17 cellular contexts compared by ENCODE assay signal in genomic region chr1:45793942-45794604, GRCh38. TPM values are rescaled to one million over a fixed set of nuclear protein-coding genes. Genes with fewer than 3 reads are reported as not detected.
DNase-seq lines count a peak whose midpoint lies in the region; ATAC-seq and TF ChIP-seq lines count a peak whose summit lies in the region.
"Had no signal": no experiment of that assay in that cellular context is flagged by ENCODE, and none has a peak within 500 bp of the region (broad histone marks: within the 10 kb centered on the region; RNA-seq: fewer than 3 reads in every experiment).

No MANE protein-coding gene starts in this region.

- DNase-seq in LHCN-M2 (ENCODE audit: low read depth): peak; percentile 61
- DNase-seq in SK-MEL-5 (ENCODE audit: low read depth, low spot score): peak; percentile 38
- DNase-seq in memory B cell (ENCODE audit: low spot score in 2 of 2): no peak
- no peak for DNase-seq in nucleus accumbens (lab: John Stamatoyannopoulos, UW)
- DNase-seq in C1 segment of cervical spinal cord (lab: John Stamatoyannopoulos, UW): no peak
- DNase-seq: activated CD4-positive, alpha-beta T cell treated with anti-CD3 and anti-CD28 coated beads for 4 hours; activated naive CD8-positive, alpha-beta T cell treated with anti-CD3 and anti-CD28 coated beads, Interleukin-2, amount 50 U/mL, for 24 hours; activated T-cell treated with anti-CD3 and anti-CD28 coated beads, Interleukin-2, amount 50 U/mL, for 4 hours; BE2C; cerebellar nuclear complex; left colon; naive B cell; right cardiac atrium; stimulated activated naive CD4-positive, alpha-beta T cell had no signal

- H3K36me3 ChIP-seq in DOHH2 (ENCODE audit: control insufficient read depth, low read length): no peaks in the 10 kb centered on the region
- H3K36me3 ChIP-seq: BE2C had no signal

- H3K27me3 ChIP-seq in DOHH2 (ENCODE audit: control insufficient read depth, low read length): no peaks in the 10 kb centered on the region
- H3K27me3 ChIP-seq: BE2C had no signal

- H3K9me3 ChIP-seq in DOHH2 (ENCODE audit: control insufficient read depth, insufficient read depth, low read length): no peaks in the 10 kb centered on the region
- H3K9me3 ChIP-seq: BE2C had no signal

- H3K27ac Mint-ChIP-seq in memory B cell: no peak overlapping the region
- H3K27ac Mint-ChIP-seq: activated naive CD8-positive, alpha-beta T cell treated with anti-CD3 and anti-CD28 coated beads, Interleukin-2, amount 50 U/mL, for 24 hours; naive B cell had no signal

- H3F3A ChIP-seq in DOHH2 (ENCODE audit: control insufficient read depth, insufficient read depth): peaks cover 16% of the 10 kb centered on the region

- peaks cover 51% of the 10 kb centered on the region for H3K4me1 ChIP-seq in DOHH2 (ENCODE audit: control insufficient read depth, low read length)
- H3K4me1 ChIP-seq: BE2C had no signal

- peaks cover 2% of the 10 kb centered on the region for H3K4me1 Mint-ChIP-seq in memory B cell
- H3K4me1 Mint-ChIP-seq: activated naive CD8-positive, alpha-beta T cell treated with anti-CD3 and anti-CD28 coated beads, Interleukin-2, amount 50 U/mL, for 24 hours; naive B cell had no signal

- peak overlapping the region; percentile 61 for H3K27ac ChIP-seq in DOHH2 (ENCODE audit: low read depth, low read length)

- no peaks in the 10 kb centered on the region for H3K79me2 ChIP-seq in DOHH2 (ENCODE audit: control insufficient read depth, low read length)

- no peaks in the 10 kb centered on the region for H3K9me2 ChIP-seq in DOHH2 (replicated peaks; ENCODE audit: control insufficient read depth, low read length)

- H3K4me2 ChIP-seq in DOHH2 (ENCODE audit: low read length): peak overlapping the region; percentile 71

- TF ChIP-seq CTCF in DOHH2 (IDR thresholded peaks at IDR 0.05; ENCODE audit: low read depth, low read length, poor library complexity, severe bottlenecking): peak; percentile 45

- peak overlapping the region; percentile 66 for H3K4me3 ChIP-seq in DOHH2 (ENCODE audit: low read length)

- H3K36me3 Mint-ChIP-seq in memory B cell: no peaks in the 10 kb centered on the region
- H3K36me3 Mint-ChIP-seq: naive B cell had no signal

- ATAC-seq in memory B cell (ENCODE audit: low read depth): peak; percentile 29
- no peak for ATAC-seq in GM18873 (IDR thresholded peaks at IDR 0.05; ENCODE audit: low FRiP score, unreplicated experiment)
- ATAC-seq in HG02938 (IDR thresholded peaks at IDR 0.05; ENCODE audit: unreplicated experiment): no peak
- ATAC-seq: activated naive CD8-positive, alpha-beta T cell treated with anti-CD3 and anti-CD28 coated beads, Interleukin-2, amount 50 U/mL, for 24 hours; activated T-cell treated with anti-CD3 and anti-CD28 coated beads, Interleukin-2, amount 50 U/mL, for 4 hours; left colon; right cardiac atrium had no signal

- in situ Hi-C loops in SK-MEL-5 (cut with HindIII; ENCODE audit: low pct_unique_long_range_greater_than_20kb, low sequenced_read_pairs): no loop called here

- peak overlapping the region; percentile 45 for H3K4me3 Mint-ChIP-seq in memory B cell
- H3K4me3 Mint-ChIP-seq: activated naive CD8-positive, alpha-beta T cell treated with anti-CD3 and anti-CD28 coated beads, Interleukin-2, amount 50 U/mL, for 24 hours; activated T-cell treated with anti-CD3 and anti-CD28 coated beads, Interleukin-2, amount 50 U/mL, for 4 hours had no signal

- H3K9me3 Mint-ChIP-seq in memory B cell: no peaks in the 10 kb centered on the region
- H3K9me3 Mint-ChIP-seq: activated naive CD8-positive, alpha-beta T cell treated with anti-CD3 and anti-CD28 coated beads, Interleukin-2, amount 50 U/mL, for 24 hours; activated T-cell treated with anti-CD3 and anti-CD28 coated beads, Interleukin-2, amount 50 U/mL, for 4 hours; naive B cell had no signal

- peaks cover 11% of the 10 kb centered on the region for H3K27me3 Mint-ChIP-seq in memory B cell

- H4K20me1 ChIP-seq in DOHH2 (ENCODE audit: control insufficient read depth, insufficient read depth, low read depth, low read length): no peaks in the 10 kb centered on the region

RNA-seq across cellular contexts. Expression of gene MAST2, which starts 9.3 kb away (rescaled TPM):
- 30.3 and 51.4 TPM in 2 replicates for total RNA-seq in LHCN-M2 (2014; rRNA removed)
- 30.4 TPM for polyA plus RNA-seq in LHCN-M2 (2012)
- total RNA-seq in SK-MEL-5 (2014; rRNA removed; shearing (Covaris generic)): 7.2 and 9.9 TPM in 2 replicates
- 21.3 and 27.5 TPM in 2 replicates for polyA plus RNA-seq in SK-MEL-5 (2015; cell fraction: cytosol; rRNA removed)
- 156 and 190 TPM in 2 replicates for polyA plus RNA-seq in SK-MEL-5 (2015; cell fraction: nucleus; rRNA removed)

RNA-seq across cellular contexts. Expression of gene IPP, which starts 43.6 kb away (rescaled TPM):
- total RNA-seq in LHCN-M2 (2014; rRNA removed): 10.8 and 11.5 TPM in 2 replicates
- 10.8 TPM for polyA plus RNA-seq in LHCN-M2 (2012)
- 9.1 and 10.9 TPM in 2 replicates for total RNA-seq in SK-MEL-5 (2014; rRNA removed; shearing (Covaris generic))
- 8.4 and 10.2 TPM in 2 replicates for polyA plus RNA-seq in SK-MEL-5 (2015; cell fraction: cytosol; rRNA removed)
- 5.1 and 10.4 TPM in 2 replicates for polyA plus RNA-seq in SK-MEL-5 (2015; cell fraction: nucleus; rRNA removed)

Comparison
In these comparisons a context has a peak if more than half of its experiments do, and no peak if none do; other contexts are left out.
1. DNase-seq: peak in LHCN-M2 (single experiment) and SK-MEL-5 (single experiment); none in memory B cell (0 of 2), nucleus accumbens (0 of 56) and C1 segment of cervical spinal cord (0 of 14).